In genomic region chr20:43514062-43514971, GRCh38 we compare ENCODE assay signal across 8 cellular contexts. TPM values are rescaled to one million over a fixed set of nuclear protein-coding genes. Genes with fewer than 3 reads are reported as not detected.
A peak's percentile ranks its signal among the peaks of the same experiment; 100 is the strongest.
DNase-seq lines count a peak whose midpoint lies in the region; ATAC-seq, FAIRE-seq and TF ChIP-seq lines count a peak whose summit lies in the region.

No MANE protein-coding gene starts in this region.

- intact Hi-C loops in dendritic cell treated with granulocyte-macrophage colony-stimulating factor and Interleukin-4, amounts not matched to agents 40 ng/mL and 50 ng/mL, for 4 days (cut with micrococcal nuclease) = loop anchor here (1.0 kb wide), 2 partner anchors 57 to 76 kb away; partner anchors contain the start of genes IFT52 and SRSF6
- intact Hi-C loops in HepG2 (cut with micrococcal nuclease; ENCODE audit: unreplicated experiment) = no loop called here

- H3K79me2 ChIP-seq in HepG2 (ENCODE audit: insufficient read depth, low read length) = peaks cover 3% of the 10 kb centered on the region

- peak; percentile 69 for TF ChIP-seq RAD21 in HepG2 (CRISPR knock-in tag; IDR thresholded peaks at IDR 0.05)

- in situ Hi-C loops in HepG2 (cut with HindIII; ENCODE audit: extremely low pct_ligation_motif_present, low pct_unique_long_range_greater_than_20kb) = no loop called here

- no peak for TF ChIP-seq EP300 in HepG2 (IDR thresholded peaks at IDR 0.05; ENCODE audit: low read depth in 2 of 2, low read length in 2 of 2)
- TF ChIP-seq EP300 in HepG2 (CRISPR knock-in tag; IDR thresholded peaks at IDR 0.05; ENCODE audit: borderline replicate concordance) = no peak

- TF ChIP-seq CTCF in AG09309 (IDR thresholded peaks at IDR 0.05; ENCODE audit: control insufficient read depth, insufficient read depth, low read depth, low read length, missing control alignments) (peak; percentile 29), HepG2 (CRISPR knock-in tag; IDR thresholded peaks at IDR 0.05) (peak; percentile 80)

- no peaks in the 10 kb centered on the region for H3K27me3 ChIP-seq in HepG2 (ENCODE audit: control insufficient read depth in 1 of 2, insufficient read depth in 2 of 2, low read length in 2 of 2)

- peak overlapping the region; percentile 16 for H3K27ac ChIP-seq in HepG2 (ENCODE audit: extremely low read length, insufficient read depth, low read length)

- H3K27me3 Mint-ChIP-seq in dendritic cell treated with granulocyte-macrophage colony-stimulating factor and Interleukin-4, amounts not matched to agents 40 ng/mL and 50 ng/mL, for 4 days = peaks cover 4% of the 10 kb centered on the region

- ATAC-seq in GM19023 (IDR thresholded peaks at IDR 0.05; ENCODE audit: unreplicated experiment) = peak; percentile 87
- ATAC-seq in HG03196 (IDR thresholded peaks at IDR 0.05; ENCODE audit: unreplicated experiment) = peak; percentile 80
- ATAC-seq in HepG2 = peak; percentile 87

- peak overlapping the region; percentile 53 for H3K4me3 ChIP-seq in AG09309 (ENCODE audit: control insufficient read depth, low read depth, low read length)
- peak overlapping the region; percentile 62 to 84 (median 81) for H3K4me3 ChIP-seq in HepG2 (replicated peaks in 1 of 3; ENCODE audit: insufficient read depth in 1 of 3, low read depth in 2 of 3, low read length in 3 of 3)

- peak overlapping the region; percentile 68 for H3K4me2 ChIP-seq in HepG2 (ENCODE audit: low read depth, low read length)

- peak; percentile 90 for FAIRE-seq in HepG2 (lab: Jason Lieb, UNC)

- H3K36me3 ChIP-seq in HepG2 (replicated peaks in 1 of 2; ENCODE audit: control insufficient read depth in 1 of 2, insufficient read depth in 2 of 2, low read length in 2 of 2) = peaks cover 1 to 4% of the 10 kb centered on the region in 2 experiments; a peak in 2 of 5 replicates

- no peaks in the 10 kb centered on the region for H3K9me3 ChIP-seq in HepG2 (ENCODE audit: low read length)

- 58% methylated on average over 52 of the region's 53 CpGs for WGBS in HepG2 (ENCODE audit: low lambda C conversion rate)

- H3K4me3 Mint-ChIP-seq in dendritic cell treated with granulocyte-macrophage colony-stimulating factor and Interleukin-4, amounts not matched to agents 40 ng/mL and 50 ng/mL, for 4 days = peak overlapping the region; percentile 93

- H3K4me1 ChIP-seq in HepG2 (ENCODE audit: insufficient read depth, low read length) = peaks cover 26% of the 10 kb centered on the region

- H2AFZ ChIP-seq in HepG2 (ENCODE audit: low read length) = no peak overlapping the region

- CTCF ChIA-PET in HepG2 (lab: Yijun Ruan, JAX; ENCODE audit: low intra/inter-chr PET ratio, low total read pairs) = no interaction called here

- H4K20me1 ChIP-seq in HepG2 (ENCODE audit: insufficient read depth, low read length) = no peaks in the 10 kb centered on the region

- peak overlapping the region; percentile 52 for H3K9ac ChIP-seq in HepG2 (ENCODE audit: insufficient read depth, low read depth, low read length)

- DNase-seq in AG09309 (ENCODE audit: low read depth) (peak; percentile 83), NCI-H510A (lab: John Stamatoyannopoulos, UW) (peak; percentile 96), HepG2 (ENCODE audit: low spot score) (peak; percentile 100)
- DNase-seq in activated CD4-positive, alpha-beta T cell treated with anti-CD3 and anti-CD28 coated beads, Interleukin-2, amount 50 U/mL, for 1 hour = peak; percentile 89
- peak; percentile 87 for DNase-seq in stimulated activated CD4-positive, alpha-beta T cell treated with anti-CD3 and anti-CD28 coated beads, Interleukin-2, amount 100 ng/mL, for 4 hours (ENCODE audit: low read depth)

- TF ChIP-seq POLR2A in HepG2 (IDR thresholded peaks at IDR 0.05; ENCODE audit: insufficient read depth in 1 of 2, low read depth in 2 of 2, low read length in 2 of 2) = peak; percentile 65 to 89

- no TSS peak for BruUV-seq in HepG2 (replicated peaks; lab: Mats Ljungman, UMichigan)

- POLR2A ChIA-PET in HepG2 (lab: Yijun Ruan, JAX) = interaction anchor here (0.7 to 3.7 kb wide), 13 partner anchors 9 to 177 kb away, joined by 3 to 77 read pairs (median 6); partner anchors contain the start of genes IFT52, SGK2 and SRSF6

- H3K27ac Mint-ChIP-seq in dendritic cell treated with granulocyte-macrophage colony-stimulating factor and Interleukin-4, amounts not matched to agents 40 ng/mL and 50 ng/mL, for 4 days = peak overlapping the region; percentile 85

- no peaks in the 10 kb centered on the region for H3K9me3 Mint-ChIP-seq in dendritic cell treated with granulocyte-macrophage colony-stimulating factor and Interleukin-4, amounts not matched to agents 40 ng/mL and 50 ng/mL, for 4 days

- H3K4me1 Mint-ChIP-seq in dendritic cell treated with granulocyte-macrophage colony-stimulating factor and Interleukin-4, amounts not matched to agents 40 ng/mL and 50 ng/mL, for 4 days (ENCODE audit: low read depth) = peaks cover 15% of the 10 kb centered on the region

- peaks cover 14% of the 10 kb centered on the region for H3K36me3 Mint-ChIP-seq in dendritic cell treated with granulocyte-macrophage colony-stimulating factor and Interleukin-4, amounts not matched to agents 40 ng/mL and 50 ng/mL, for 4 days (ENCODE audit: low read depth)

RNA-seq across cellular contexts. Expression of gene L3MBTL1, which starts 6.8 kb away (rescaled TPM):
- total RNA-seq in HepG2 (2016; rRNA removed; fragmentation: Illumina TruSeq; extraction: Trizol) = 2.4 and 9.0 TPM in 2 replicates
- 2.7 and 2.9 TPM in 2 replicates for total RNA-seq in HepG2 (2016; cell fraction: cytosol; rRNA removed; fragmentation: Illumina TruSeq; extraction: Trizol; ENCODE audit: low read depth)
- 1.7 and 8.3 TPM in 2 replicates for total RNA-seq in HepG2 (2016; cell fraction: insoluble cytoplasmic fraction; rRNA removed; fragmentation: Illumina TruSeq; extraction: Trizol)
- total RNA-seq in HepG2 (2016; cell fraction: membrane; rRNA removed; fragmentation: Illumina TruSeq; extraction: Trizol) = 1.8 and 3.0 TPM in 2 replicates
- 19.0 and 22.4 TPM in 2 replicates for total RNA-seq in HepG2 (2016; cell fraction: nucleus; rRNA removed; fragmentation: Illumina TruSeq; extraction: Trizol)
- polyA plus RNA-seq in HepG2 (2011; rRNA removed) = 17.8 and 23.8 TPM in 2 replicates
- 2.3 and 3.0 TPM in 2 replicates for polyA plus RNA-seq in HepG2 (2011; cell fraction: cytosol; rRNA removed)
- polyA plus RNA-seq in HepG2 (2011; cell fraction: nucleus; rRNA removed) = 165 and 173 TPM in 2 replicates
- 11.7 and 15.2 TPM in 2 replicates for polyA plus RNA-seq in HepG2 (2012)
- polyA plus RNA-seq in HepG2 (2016; cell fraction: cytosol; fragmentation: Illumina TruSeq; extraction: Trizol; ENCODE audit: low read depth) = 0.17 and 0.46 TPM in 2 replicates
- 1.1 and 1.9 TPM in 2 replicates for polyA plus RNA-seq in HepG2 (2016; cell fraction: insoluble cytoplasmic fraction; fragmentation: Illumina TruSeq; extraction: Trizol; ENCODE audit: low read depth)
- 0.76 and 0.97 TPM in 2 replicates for polyA plus RNA-seq in HepG2 (2016; cell fraction: membrane; fragmentation: Illumina TruSeq; extraction: Trizol; ENCODE audit: low read depth)
- 27.6 and 31.6 TPM in 2 replicates for polyA plus RNA-seq in HepG2 (2016; cell fraction: nucleus; fragmentation: Illumina TruSeq; extraction: Trizol; ENCODE audit: insufficient read depth, low read depth)
- polyA minus RNA-seq in HepG2 (2011; rRNA and poly(A)+ RNA removed; ENCODE audit: low replicate concordance) = 21.5 and 30.3 TPM in 2 replicates
- polyA minus RNA-seq in HepG2 (2011; cell fraction: cytosol; rRNA and poly(A)+ RNA removed) = 2.5 TPM in 2 replicates
- polyA minus RNA-seq in HepG2 (2011; cell fraction: nucleus; rRNA and poly(A)+ RNA removed) = 70.9 and 90.3 TPM in 2 replicates

RNA-seq across cellular contexts. Expression of gene SGK2, which starts 44.5 kb away (rescaled TPM):
- total RNA-seq in HepG2 (2016; rRNA removed; fragmentation: Illumina TruSeq; extraction: Trizol) = 29.4 and 34.3 TPM in 2 replicates
- 8.6 and 11.8 TPM in 2 replicates for total RNA-seq in HepG2 (2016; cell fraction: cytosol; rRNA removed; fragmentation: Illumina TruSeq; extraction: Trizol; ENCODE audit: low read depth)
- 29.7 and 31.2 TPM in 2 replicates for total RNA-seq in HepG2 (2016; cell fraction: insoluble cytoplasmic fraction; rRNA removed; fragmentation: Illumina TruSeq; extraction: Trizol)
- total RNA-seq in HepG2 (2016; cell fraction: membrane; rRNA removed; fragmentation: Illumina TruSeq; extraction: Trizol) = 25.9 and 26.5 TPM in 2 replicates
- total RNA-seq in HepG2 (2016; cell fraction: nucleus; rRNA removed; fragmentation: Illumina TruSeq; extraction: Trizol) = 19.8 and 26.8 TPM in 2 replicates
- polyA plus RNA-seq in HepG2 (2011; rRNA removed) = 6.2 and 12.6 TPM in 2 replicates
- 3.9 and 5.3 TPM in 2 replicates for polyA plus RNA-seq in HepG2 (2011; cell fraction: cytosol; rRNA removed)
- 24.1 and 26.7 TPM in 2 replicates for polyA plus RNA-seq in HepG2 (2011; cell fraction: nucleus; rRNA removed)
- 6.9 and 8.9 TPM in 2 replicates for polyA plus RNA-seq in HepG2 (2012)
- polyA plus RNA-seq in HepG2 (2016; cell fraction: cytosol; fragmentation: Illumina TruSeq; extraction: Trizol; ENCODE audit: low read depth) = 5.2 and 5.4 TPM in 2 replicates
- 21.3 and 23.7 TPM in 2 replicates for polyA plus RNA-seq in HepG2 (2016; cell fraction: insoluble cytoplasmic fraction; fragmentation: Illumina TruSeq; extraction: Trizol; ENCODE audit: low read depth)
- 14.3 and 14.5 TPM in 2 replicates for polyA plus RNA-seq in HepG2 (2016; cell fraction: membrane; fragmentation: Illumina TruSeq; extraction: Trizol; ENCODE audit: low read depth)
- 36.0 and 42.8 TPM in 2 replicates for polyA plus RNA-seq in HepG2 (2016; cell fraction: nucleus; fragmentation: Illumina TruSeq; extraction: Trizol; ENCODE audit: insufficient read depth, low read depth)
- 1.3 and 17.3 TPM in 2 replicates for polyA minus RNA-seq in HepG2 (2011; rRNA and poly(A)+ RNA removed; ENCODE audit: low replicate concordance)
- polyA minus RNA-seq in HepG2 (2011; cell fraction: cytosol; rRNA and poly(A)+ RNA removed) = 4.6 and 10.9 TPM in 2 replicates
- polyA minus RNA-seq in HepG2 (2011; cell fraction: nucleus; rRNA and poly(A)+ RNA removed) = 16.4 and 18.5 TPM in 2 replicates

RNA-seq across cellular contexts. Expression of gene SRSF6, which starts 56.6 kb away (rescaled TPM):
- total RNA-seq in HepG2 (2016; rRNA removed; fragmentation: Illumina TruSeq; extraction: Trizol) = 184 and 194 TPM in 2 replicates
- 15.0 and 16.0 TPM in 2 replicates for total RNA-seq in HepG2 (2016; cell fraction: cytosol; rRNA removed; fragmentation: Illumina TruSeq; extraction: Trizol; ENCODE audit: low read depth)
- total RNA-seq in HepG2 (2016; cell fraction: insoluble cytoplasmic fraction; rRNA removed; fragmentation: Illumina TruSeq; extraction: Trizol) = 174 and 198 TPM in 2 replicates
- 47.5 and 54.5 TPM in 2 replicates for total RNA-seq in HepG2 (2016; cell fraction: membrane; rRNA removed; fragmentation: Illumina TruSeq; extraction: Trizol)
- 244 and 253 TPM in 2 replicates for total RNA-seq in HepG2 (2016; cell fraction: nucleus; rRNA removed; fragmentation: Illumina TruSeq; extraction: Trizol)
- polyA plus RNA-seq in HepG2 (2011; rRNA removed) = 151 and 156 TPM in 2 replicates
- polyA plus RNA-seq in HepG2 (2011; cell fraction: cytosol; rRNA removed) = 62.2 and 93.1 TPM in 2 replicates
- polyA plus RNA-seq in HepG2 (2011; cell fraction: nucleus; rRNA removed) = 386 and 421 TPM in 2 replicates
- 116 and 122 TPM in 2 replicates for polyA plus RNA-seq in HepG2 (2012)
- polyA plus RNA-seq in HepG2 (2016; cell fraction: cytosol; fragmentation: Illumina TruSeq; extraction: Trizol; ENCODE audit: low read depth) = 13.9 and 17.6 TPM in 2 replicates
- 195 and 211 TPM in 2 replicates for polyA plus RNA-seq in HepG2 (2016; cell fraction: insoluble cytoplasmic fraction; fragmentation: Illumina TruSeq; extraction: Trizol; ENCODE audit: low read depth)
- polyA plus RNA-seq in HepG2 (2016; cell fraction: membrane; fragmentation: Illumina TruSeq; extraction: Trizol; ENCODE audit: low read depth) = 30.9 and 36.1 TPM in 2 replicates
- 597 and 599 TPM in 2 replicates for polyA plus RNA-seq in HepG2 (2016; cell fraction: nucleus; fragmentation: Illumina TruSeq; extraction: Trizol; ENCODE audit: insufficient read depth, low read depth)
- 66.2 and 97.9 TPM in 2 replicates for polyA minus RNA-seq in HepG2 (2011; rRNA and poly(A)+ RNA removed; ENCODE audit: low replicate concordance)
- polyA minus RNA-seq in HepG2 (2011; cell fraction: cytosol; rRNA and poly(A)+ RNA removed) = 39.1 and 45.4 TPM in 2 replicates
- 358 and 382 TPM in 2 replicates for polyA minus RNA-seq in HepG2 (2011; cell fraction: nucleus; rRNA and poly(A)+ RNA removed)

Comparison
In these comparisons a context has a peak if more than half of its experiments do, and no peak if none do; other contexts are left out.
1. Peak in every context shown above with its lines: DNase-seq, ATAC-seq, H3K4me3 ChIP-seq and H3K27ac ChIP-seq.